Comparison of ENCODE assay signal across 8 cellular contexts in genomic region chr12:49548822-49549648, GRCh38. TPM values are rescaled to one million over a fixed set of nuclear protein-coding genes. Genes with fewer than 3 reads are reported as not detected.
DNase-seq lines count a peak whose midpoint lies in the region; ATAC-seq and TF ChIP-seq lines count a peak whose summit lies in the region.

No MANE protein-coding gene starts in this region.

- intact Hi-C loops in stomach (cut with DNase I; ENCODE audit: low total_unique reads), result no loop called here

- H3K9me3 ChIP-seq in SK-N-SH (no peaks in the 10 kb centered on the region), adipocyte (ENCODE audit: control insufficient read depth, low read length) (no peaks in the 10 kb centered on the region), stomach (no peaks in the 10 kb centered on the region)

- H3K27me3 ChIP-seq in SK-N-SH (ENCODE audit: insufficient read depth) (no peaks in the 10 kb centered on the region), adipocyte (replicated peaks; ENCODE audit: control insufficient read depth, insufficient read depth, low read length) (peaks cover 67% of the 10 kb centered on the region), stomach (peaks cover 0 to 61% (median 45%) of the 10 kb centered on the region in 3 donors)

- no peak overlapping the region for H3K4me2 ChIP-seq in SK-N-SH

- H4K20me1 ChIP-seq in SK-N-SH (ENCODE audit: insufficient read depth), result no peaks in the 10 kb centered on the region

- no peak for TF ChIP-seq CTCF in SK-N-SH (IDR thresholded peaks at IDR 0.05)
- TF ChIP-seq CTCF in stomach (IDR thresholded peaks at IDR 0.05), result peak in 3 of 7 experiments; percentile 16 to 34 (median 18)

- TF ChIP-seq RAD21 in SK-N-SH (IDR thresholded peaks at IDR 0.05; ENCODE audit: low read length), result no peak

- peak; percentile 38 for DNase-seq in SK-N-SH
- peak; percentile 36 for DNase-seq in adipocyte (ENCODE audit: low read depth)
- DNase-seq in iPS-NIHi7 (ENCODE audit: extremely low spot score), result peak; percentile 72
- peak; percentile 39 for DNase-seq in stomach
- no peak for DNase-seq in mucosa of gallbladder (ENCODE audit: low spot score)
- no peak for DNase-seq in COLO829 (ENCODE audit: low spot score)

- H3K9me2 ChIP-seq in SK-N-SH, result no peaks in the 10 kb centered on the region

- H3K36me3 ChIP-seq in SK-N-SH (replicated peaks in 1 of 2; ENCODE audit: control insufficient read depth in 1 of 2, insufficient read depth in 2 of 2, low read length in 1 of 2) (no peaks in the 10 kb centered on the region), adipocyte (ENCODE audit: control insufficient read depth, insufficient read depth, low read length, severe bottlenecking) (no peaks in the 10 kb centered on the region), stomach (no peaks in the 10 kb centered on the region)

- ATAC-seq in SK-N-SH treated with all-trans-retinoic acid at 6 μM for 48 hours, result no peak
- ATAC-seq in HG03045 (IDR thresholded peaks at IDR 0.05; ENCODE audit: unreplicated experiment), result no peak

- H3K4me3 ChIP-seq in SK-N-SH (ENCODE audit: low read depth in 2 of 2, low read length in 1 of 2) (no peak overlapping the region), adipocyte (ENCODE audit: low read length) (peak overlapping the region; percentile 57), stomach (peak overlapping the region; percentile 34 to 46 (median 40))

- H3K79me2 ChIP-seq in SK-N-SH (ENCODE audit: insufficient read depth), result no peaks in the 10 kb centered on the region

- H3K9ac ChIP-seq in SK-N-SH (no peak overlapping the region), adipocyte (ENCODE audit: low read length) (no peak overlapping the region)

- peaks cover 5% of the 10 kb centered on the region for H3F3A ChIP-seq in SK-N-SH (replicated peaks; ENCODE audit: insufficient read depth)

- CTCF ChIA-PET in SK-N-SH (lab: Yijun Ruan, JAX), result interaction anchor here (0.8 kb wide), 1 partner anchor 15 kb away, joined by 3 read pairs; no protein-coding TSS in a partner anchor

- WGBS in SK-N-SH (ENCODE audit: low lambda C conversion rate), result 95% methylated on average over 48 of the region's 70 CpGs
- 2 to 27% (median 10%) methylated on average over 10 to 70 of the region's 70 CpGs for whole genome bisulfite sequencing in stomach, 5 donors

- POLR2A ChIA-PET in SK-N-SH (lab: Yijun Ruan, JAX), result no interaction called here

- H3K27ac ChIP-seq in SK-N-SH (ENCODE audit: low read depth in 2 of 2, low read length in 1 of 2) (no peak overlapping the region), stomach (no peak overlapping the region)

- TF ChIP-seq EP300 in SK-N-SH (IDR thresholded peaks at IDR 0.05; ENCODE audit: borderline replicate concordance in 1 of 2, low read depth in 1 of 2, low read length in 1 of 2) (no peak), stomach (IDR thresholded peaks at IDR 0.05) (no peak)

- no peak overlapping the region for H2AFZ ChIP-seq in SK-N-SH (ENCODE audit: low read depth)

- TF ChIP-seq POLR2A in stomach (IDR thresholded peaks at IDR 0.05), result no peak

- H3K4me1 ChIP-seq in SK-N-SH (ENCODE audit: control insufficient read depth in 1 of 2, insufficient read depth in 2 of 2, low read depth in 1 of 2, low read length in 1 of 2) (no peaks in the 10 kb centered on the region; a peak in 1 of 4 replicates), adipocyte (ENCODE audit: control insufficient read depth, insufficient read depth, low read length) (peaks cover 12% of the 10 kb centered on the region), stomach (peaks cover 11 to 16% (median 14%) of the 10 kb centered on the region in 4 donors)

TF ChIP-seq in SK-N-SH, 30 proteins besides CTCF, POLR2A, EP300 and RAD21 (continues in another document):
- TF ChIP-seq ELF1 (IDR thresholded peaks at IDR 0.05) (no peak), TAF1 (IDR thresholded peaks at IDR 0.05; ENCODE audit: borderline replicate concordance, low read depth, low read length) (no peak), TCF12 (IDR thresholded peaks at IDR 0.05) (no peak), MEF2A (IDR thresholded peaks at IDR 0.05; ENCODE audit: borderline replicate concordance, low read depth) (no peak), FOSL2 (IDR thresholded peaks at IDR 0.05; ENCODE audit: borderline replicate concordance, low read depth) (no peak), TEAD4 (IDR thresholded peaks at IDR 0.05; ENCODE audit: borderline replicate concordance, insufficient read depth) (no peak), POLR2AphosphoS5 (IDR thresholded peaks at IDR 0.05; ENCODE audit: low read depth, low read length) (no peak)
- TF ChIP-seq, protein P1, sequence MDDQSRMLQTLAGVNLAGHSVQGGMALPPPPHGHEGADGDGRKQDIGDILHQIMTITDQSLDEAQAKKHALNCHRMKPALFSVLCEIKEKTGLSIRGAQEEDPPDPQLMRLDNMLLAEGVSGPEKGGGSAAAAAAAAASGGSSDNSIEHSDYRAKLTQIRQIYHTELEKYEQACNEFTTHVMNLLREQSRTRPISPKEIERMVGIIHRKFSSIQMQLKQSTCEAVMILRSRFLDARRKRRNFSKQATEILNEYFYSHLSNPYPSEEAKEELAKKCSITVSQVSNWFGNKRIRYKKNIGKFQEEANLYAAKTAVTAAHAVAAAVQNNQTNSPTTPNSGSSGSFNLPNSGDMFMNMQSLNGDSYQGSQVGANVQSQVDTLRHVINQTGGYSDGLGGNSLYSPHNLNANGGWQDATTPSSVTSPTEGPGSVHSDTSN (IDR thresholded peaks at IDR 0.05), result no peak
- TF ChIP-seq, protein P2, sequence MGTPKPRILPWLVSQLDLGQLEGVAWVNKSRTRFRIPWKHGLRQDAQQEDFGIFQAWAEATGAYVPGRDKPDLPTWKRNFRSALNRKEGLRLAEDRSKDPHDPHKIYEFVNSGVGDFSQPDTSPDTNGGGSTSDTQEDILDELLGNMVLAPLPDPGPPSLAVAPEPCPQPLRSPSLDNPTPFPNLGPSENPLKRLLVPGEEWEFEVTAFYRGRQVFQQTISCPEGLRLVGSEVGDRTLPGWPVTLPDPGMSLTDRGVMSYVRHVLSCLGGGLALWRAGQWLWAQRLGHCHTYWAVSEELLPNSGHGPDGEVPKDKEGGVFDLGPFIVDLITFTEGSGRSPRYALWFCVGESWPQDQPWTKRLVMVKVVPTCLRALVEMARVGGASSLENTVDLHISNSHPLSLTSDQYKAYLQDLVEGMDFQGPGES (IDR thresholded peaks at IDR 0.05; ENCODE audit: low read depth, low read length), result no peak

TF ChIP-seq in SK-N-SH treated with all-trans-retinoic acid at 6 μM for 48 hours, 23 proteins besides CTCF, POLR2A, EP300 and RAD21 (continues in another document):
- TF ChIP-seq TCF4 (CRISPR knock-in tag; IDR thresholded peaks at IDR 0.05; ENCODE audit: borderline replicate concordance) (no peak), ISL1 (CRISPR knock-in tag; IDR thresholded peaks at IDR 0.05) (no peak), ZFP30 (CRISPR knock-in tag; IDR thresholded peaks at IDR 0.05) (no peak), CSDC2 (CRISPR knock-in tag; IDR thresholded peaks at IDR 0.05) (no peak), POU6F1 (CRISPR knock-in tag; IDR thresholded peaks at IDR 0.05; ENCODE audit: borderline replicate concordance, low read depth) (no peak), SNAI2 (CRISPR knock-in tag; IDR thresholded peaks at IDR 0.05) (no peak), PPARA (CRISPR knock-in tag; IDR thresholded peaks at IDR 0.05; ENCODE audit: borderline replicate concordance) (no peak), TOX (CRISPR knock-in tag; IDR thresholded peaks at IDR 0.05; ENCODE audit: borderline replicate concordance) (no peak), GLIS3 (CRISPR knock-in tag; IDR thresholded peaks at IDR 0.05) (no peak), ZNF8 (CRISPR knock-in tag; IDR thresholded peaks at IDR 0.05) (no peak), ZC3H10 (CRISPR knock-in tag; IDR thresholded peaks at IDR 0.05) (no peak)
- TF ChIP-seq, protein P3, sequence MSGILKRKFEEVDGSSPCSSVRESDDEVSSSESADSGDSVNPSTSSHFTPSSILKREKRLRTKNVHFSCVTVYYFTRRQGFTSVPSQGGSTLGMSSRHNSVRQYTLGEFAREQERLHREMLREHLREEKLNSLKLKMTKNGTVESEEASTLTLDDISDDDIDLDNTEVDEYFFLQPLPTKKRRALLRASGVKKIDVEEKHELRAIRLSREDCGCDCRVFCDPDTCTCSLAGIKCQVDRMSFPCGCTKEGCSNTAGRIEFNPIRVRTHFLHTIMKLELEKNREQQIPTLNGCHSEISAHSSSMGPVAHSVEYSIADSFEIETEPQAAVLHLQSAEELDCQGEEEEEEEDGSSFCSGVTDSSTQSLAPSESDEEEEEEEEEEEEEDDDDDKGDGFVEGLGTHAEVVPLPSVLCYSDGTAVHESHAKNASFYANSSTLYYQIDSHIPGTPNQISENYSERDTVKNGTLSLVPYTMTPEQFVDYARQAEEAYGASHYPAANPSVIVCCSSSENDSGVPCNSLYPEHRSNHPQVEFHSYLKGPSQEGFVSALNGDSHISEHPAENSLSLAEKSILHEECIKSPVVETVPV (CRISPR knock-in tag; IDR thresholded peaks at IDR 0.05), result no peak

RNA-seq across cellular contexts. Expression of gene KCNH3, which starts 10.2 kb away (rescaled TPM):
- polyA plus RNA-seq in SK-N-SH (2012; rRNA removed) (3.2 and 3.7 TPM in 2 replicates), stomach (under 1 TPM; 0.25 to 0.61 (median 0.44) TPM)
- polyA plus RNA-seq in SK-N-SH (2012; cell fraction: cytosol; rRNA removed), result 1.0 and 1.8 TPM in 2 replicates
- polyA plus RNA-seq in SK-N-SH (2012; cell fraction: nucleus; rRNA removed), result 14.3 and 17.0 TPM in 2 replicates
- total RNA-seq in stomach (under 1 TPM in 1 of 5 donors, not detected in 4; 0.55 TPM), mucosa of gallbladder (22.6 TPM)

RNA-seq across cellular contexts. Expression of gene MCRS1, which starts 18.9 kb away (rescaled TPM):
- 103 and 107 TPM in 2 replicates for polyA plus RNA-seq in SK-N-SH (2012; rRNA removed)
- polyA plus RNA-seq in SK-N-SH (2012; cell fraction: cytosol; rRNA removed), result 50.0 and 75.2 TPM in 2 replicates
- polyA plus RNA-seq in SK-N-SH (2012; cell fraction: nucleus; rRNA removed), result 200 and 202 TPM in 2 replicates
- total RNA-seq in stomach, result 100 to 1,000 TPM in 1 of 5 donors, 10 to 100 TPM in 4; 16.5 to 322 (median 45.6) TPM
- polyA plus RNA-seq in stomach, result 10 to 100 TPM; 45.8 to 51.5 (median 51.3) TPM
- total RNA-seq in mucosa of gallbladder, result 64.5 TPM

RNA-seq across cellular contexts. Expression of gene FAM186B, which starts 56.4 kb away (rescaled TPM):
- polyA plus RNA-seq in SK-N-SH (2012; rRNA removed) (0.16 and 0.24 TPM in 2 replicates), stomach (under 1 TPM in 1 of 3 donors, not detected in 2; 0.25 TPM)
- 0.09 and 0.18 TPM in 2 replicates for polyA plus RNA-seq in SK-N-SH (2012; cell fraction: cytosol; rRNA removed)
- 0.80 and 0.93 TPM in 2 replicates for polyA plus RNA-seq in SK-N-SH (2012; cell fraction: nucleus; rRNA removed)
- total RNA-seq in stomach (1 to 10 TPM in 1 of 5 donors, under 1 TPM in 2, not detected in 2; 0.18 to 7.0 (median 0.29) TPM), mucosa of gallbladder (0.32 TPM)

Comparison
In these comparisons a context has a peak if more than half of its experiments do, and no peak if none do; other contexts are left out.
1. DNase-seq: peak in SK-N-SH (single experiment), adipocyte (single experiment), iPS-NIHi7 (single experiment) and stomach (single experiment); none in mucosa of gallbladder (single experiment) and COLO829 (single experiment).
2. H3K4me3 ChIP-seq: peak in adipocyte (single experiment) and stomach (4 of 4); none in SK-N-SH (0 of 2).
3. RNA of gene KCNH3, which starts 10.2 kb away (total RNA-seq): 22.6 TPM in mucosa of gallbladder (single experiment); 0.55 TPM in stomach; every median in the first group is over 10 times any median in the second.